17 cellular contexts compared by ENCODE assay signal in the genomic region with DNA sequence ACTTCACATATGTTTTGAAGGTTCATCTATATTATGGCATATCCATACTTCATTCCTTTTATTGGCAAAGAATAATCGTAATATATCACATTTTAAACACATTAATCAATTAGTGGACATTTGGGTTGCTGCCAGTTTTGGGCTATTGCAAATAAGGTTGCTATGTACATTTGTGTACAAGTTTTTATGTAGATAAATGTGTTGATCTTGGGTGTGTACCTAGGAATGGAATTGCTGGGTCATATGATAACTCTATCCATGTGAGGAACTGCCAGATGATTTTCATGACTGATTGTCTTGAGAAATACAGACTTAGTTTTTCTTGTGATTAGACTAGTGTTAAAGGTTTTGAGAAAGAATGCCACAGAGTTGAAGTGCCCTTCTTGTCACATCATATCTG.
DNase-seq lines count a peak whose midpoint lies in the region; FAIRE-seq and TF ChIP-seq lines count a peak whose summit lies in the region.
"Had no signal": no experiment of that assay in that cellular context is flagged by ENCODE, and none has a peak within 500 bp of the region (broad histone marks: within the 10 kb centered on the region; RNA-seq: fewer than 3 reads in every experiment).

No MANE protein-coding gene starts in this region.

- H3K9ac ChIP-seq in smooth muscle cell (ENCODE audit: low read depth) (no peak overlapping the region), colonic mucosa (ENCODE audit: low read depth in 2 of 2, low read length in 2 of 2) (no peak overlapping the region)
- H3K9ac ChIP-seq: BLaER1 had no signal

- no peaks in the 10 kb centered on the region for H4K20me1 ChIP-seq in smooth muscle cell (ENCODE audit: low read depth)
- H4K20me1 ChIP-seq: BLaER1 had no signal

- no peak for FAIRE-seq in bronchial epithelial cell (lab: Jason Lieb, UNC)

- no peak overlapping the region for H2AFZ ChIP-seq in smooth muscle cell (ENCODE audit: low read depth)
- H2AFZ ChIP-seq: GM23338 had no signal

- H3K36me3 ChIP-seq in bronchial epithelial cell (ENCODE audit: control insufficient read depth, insufficient read depth, low read length): no peaks in the 10 kb centered on the region
- H3K36me3 ChIP-seq in smooth muscle cell (ENCODE audit: low read depth): no peaks in the 10 kb centered on the region
- H3K36me3 ChIP-seq in colonic mucosa: no peaks in the 10 kb centered on the region
- H3K36me3 ChIP-seq: BLaER1 had no signal

- H3K27ac ChIP-seq in smooth muscle cell (ENCODE audit: low read depth) (peak overlapping the region; percentile 19), colonic mucosa (no peak overlapping the region)
- H3K27ac ChIP-seq: BLaER1 had no signal

- intact Hi-C loops in colonic mucosa (cut with DNase I): no loop called here

- no peak for TF ChIP-seq CTCF in LNCaP clone FGC (IDR thresholded peaks at IDR 0.05; ENCODE audit: control insufficient read depth, extremely low read depth, insufficient read depth)
- no peak for TF ChIP-seq CTCF in bronchial epithelial cell (IDR thresholded peaks at IDR 0.05; ENCODE audit: insufficient read depth, low read length, severe bottlenecking)
- no peak for TF ChIP-seq CTCF in smooth muscle cell (IDR thresholded peaks at IDR 0.05; ENCODE audit: borderline replicate concordance, insufficient read depth, poor library complexity, severe bottlenecking)
- TF ChIP-seq CTCF in nephron progenitor cell (IDR thresholded peaks at IDR 0.05): no peak
- TF ChIP-seq CTCF in colonic mucosa (IDR thresholded peaks at IDR 0.05): no peak

- H3K4me1 ChIP-seq in smooth muscle cell (ENCODE audit: low read depth) (no peaks in the 10 kb centered on the region), colonic mucosa (no peaks in the 10 kb centered on the region)
- H3K4me1 ChIP-seq: BLaER1, Caco-2 had no signal

- no peak overlapping the region for H3K4me3 ChIP-seq in LNCaP clone FGC (ENCODE audit: low read depth, low read length)
- no peak overlapping the region for H3K4me3 ChIP-seq in bronchial epithelial cell (ENCODE audit: low read depth, low read length)
- H3K4me3 ChIP-seq in smooth muscle cell: no peak overlapping the region
- H3K4me3 ChIP-seq in colonic mucosa: no peak overlapping the region
- H3K4me3 ChIP-seq: BLaER1, GM23338 had no signal

- H3K27me3 ChIP-seq in bronchial epithelial cell (ENCODE audit: control insufficient read depth, insufficient read depth, low read length): no peaks in the 10 kb centered on the region
- no peaks in the 10 kb centered on the region for H3K27me3 ChIP-seq in smooth muscle cell (ENCODE audit: low read depth)
- no peaks in the 10 kb centered on the region for H3K27me3 ChIP-seq in colonic mucosa
- H3K27me3 ChIP-seq: BLaER1 had no signal

- peaks cover 9% of the 10 kb centered on the region for H3K36me3 Mint-ChIP-seq in nephron progenitor cell (ENCODE audit: low read depth)

- peak; percentile 10 for DNase-seq in LNCaP clone FGC (ENCODE audit: low read depth)
- DNase-seq in bronchial epithelial cell (ENCODE audit: low read depth): peak; percentile 0
- peak; percentile 7 for DNase-seq in iris pigment epithelial cell (ENCODE audit: low read depth)
- DNase-seq in smooth muscle cell (lab: John Stamatoyannopoulos, UW; ENCODE audit: unreplicated experiment): no peak
- no peak for DNase-seq in T-helper 2 cell
- no peak for DNase-seq in nephron progenitor cell
- DNase-seq in colonic mucosa: no peak
- no peak for DNase-seq in stimulated activated CD4-positive, alpha-beta T cell treated with anti-CD3 and anti-CD28 coated beads, Interleukin-2, amount 100 ng/mL, for 24 hours
- DNase-seq: AML-193; Caco-2; CD8-positive, alpha-beta memory T cell; DND-41; GDM1; H9 had no signal

- H3K9me3 Mint-ChIP-seq in nephron progenitor cell: peaks cover 19% of the 10 kb centered on the region
- H3K9me3 Mint-ChIP-seq: CD8-positive, alpha-beta memory T cell; GM23338; IgD-negative memory B cell had no signal

- no peaks in the 10 kb centered on the region for H3K4me1 Mint-ChIP-seq in nephron progenitor cell
- H3K4me1 Mint-ChIP-seq: CD8-positive, alpha-beta memory T cell; IgD-negative memory B cell had no signal

- no peaks in the 10 kb centered on the region for H3K9me3 ChIP-seq in smooth muscle cell (replicated peaks; ENCODE audit: low read depth)
- H3K9me3 ChIP-seq in colonic mucosa: no peaks in the 10 kb centered on the region
- H3K9me3 ChIP-seq: BLaER1, Caco-2 had no signal

- H3K4me2 ChIP-seq in smooth muscle cell: no peak overlapping the region
- H3K4me2 ChIP-seq: BLaER1, GM23338 had no signal

- H3K79me2 ChIP-seq in smooth muscle cell (ENCODE audit: low read depth): no peaks in the 10 kb centered on the region

- no peaks in the 10 kb centered on the region for H3F3A ChIP-seq in smooth muscle cell (ENCODE audit: low read depth)

- H3K27me3 Mint-ChIP-seq in nephron progenitor cell (ENCODE audit: low read depth, poor library complexity): no peaks in the 10 kb centered on the region
- H3K27me3 Mint-ChIP-seq: IgD-negative memory B cell had no signal

- 76% methylated on average over 1 of the region's 1 CpG for WGBS in smooth muscle cell (ENCODE audit: low lambda C conversion rate)

- H3K4me3 Mint-ChIP-seq in nephron progenitor cell: no peak overlapping the region
- H3K4me3 Mint-ChIP-seq: CD8-positive, alpha-beta memory T cell; GM23338; H9; IgD-negative memory B cell had no signal

- H3K27ac Mint-ChIP-seq in nephron progenitor cell: no peak overlapping the region
- H3K27ac Mint-ChIP-seq: CD8-positive, alpha-beta memory T cell; GM23338; H9; IgD-negative memory B cell had no signal

Comparison
In these comparisons a context has a peak if more than half of its experiments do, and no peak if none do; other contexts are left out.
1. DNase-seq: peak in LNCaP clone FGC (single experiment), bronchial epithelial cell (single experiment) and iris pigment epithelial cell (single experiment); none in smooth muscle cell (single experiment), T-helper 2 cell (0 of 5), nephron progenitor cell (single experiment), colonic mucosa (single experiment) and stimulated activated CD4-positive, alpha-beta T cell treated with anti-CD3 and anti-CD28 coated beads, Interleukin-2, amount 100 ng/mL, for 24 hours (0 of 2).